ENCODE assay signal across 1 cellular context in genomic region chr5:95730730-95731570, GRCh38.
TF ChIP-seq lines count a peak whose summit lies in the region.

RHOBTB3 (plus strand) TSS chr5:95731336; CDS start chr5:95731683, 347 bp downstream.

TF ChIP-seq in GM23338, 12 proteins besides CTCF, POLR2A, EP300 and RAD21 (continued from another document):
- TF ChIP-seq ZNF462 (CRISPR knock-in tag; IDR thresholded peaks at IDR 0.05) = no peak
- no peak for TF ChIP-seq EZH2 (IDR thresholded peaks at IDR 0.05; ENCODE audit: low read depth, unreplicated experiment)
